ENCODE assay signal across 8 cellular contexts in genomic region chr9:93096811-93097382, GRCh38. TPM values are rescaled to one million over a fixed set of nuclear protein-coding genes. Genes with fewer than 3 reads are reported as not detected.
DNase-seq lines count a peak whose midpoint lies in the region; ATAC-seq, FAIRE-seq and TF ChIP-seq lines count a peak whose summit lies in the region.

No MANE protein-coding gene starts in this region.

- FAIRE-seq in astrocyte (lab: Jason Lieb, UNC) (no peak), HepG2 (lab: Jason Lieb, UNC) (no peak)

- in situ Hi-C loops in HepG2 (cut with HindIII; ENCODE audit: extremely low pct_ligation_motif_present, low pct_unique_long_range_greater_than_20kb) = no loop called here

- peaks cover 31% of the 10 kb centered on the region for H3K4me1 ChIP-seq in astrocyte (ENCODE audit: insufficient read depth, low read length)
- H3K4me1 ChIP-seq in HepG2 (ENCODE audit: insufficient read depth, low read length) = peaks cover 59% of the 10 kb centered on the region
- peaks cover 29% of the 10 kb centered on the region for H3K4me1 ChIP-seq in thymus (ENCODE audit: control insufficient read depth, insufficient read depth, low read length)

- peak overlapping the region; percentile 73 for H2AFZ ChIP-seq in astrocyte (ENCODE audit: low read depth, low read length)
- H2AFZ ChIP-seq in HepG2 (ENCODE audit: low read length) = no peak overlapping the region

- TF ChIP-seq CTCF in astrocyte (IDR thresholded peaks at IDR 0.05; ENCODE audit: insufficient read depth, low read depth, low read length) = no peak
- no peak for TF ChIP-seq CTCF in HepG2 (CRISPR knock-in tag; IDR thresholded peaks at IDR 0.05)

- no peaks in the 10 kb centered on the region for H3K27me3 ChIP-seq in astrocyte (ENCODE audit: insufficient read depth, low read length)
- H3K27me3 ChIP-seq in HepG2 (ENCODE audit: control insufficient read depth in 1 of 2, insufficient read depth in 2 of 2, low read length in 2 of 2) = no peaks in the 10 kb centered on the region; a peak in 1 of 5 replicates
- no peaks in the 10 kb centered on the region for H3K27me3 ChIP-seq in thymus (ENCODE audit: control insufficient read depth, insufficient read depth)

- peak overlapping the region; percentile 88 for H3K27ac Mint-ChIP-seq in T-helper 2 cell treated with Interferon-gamma antibody and Interleukin-4, amounts not matched to agents 5 μg/mL and 100 μg/mL, for 36 hours
- no peak overlapping the region for H3K27ac Mint-ChIP-seq in astrocyte (ENCODE audit: unreplicated experiment)

- H3K79me2 ChIP-seq in astrocyte (ENCODE audit: insufficient read depth, low read length) = peaks cover 51% of the 10 kb centered on the region
- peaks cover 20% of the 10 kb centered on the region for H3K79me2 ChIP-seq in HepG2 (ENCODE audit: insufficient read depth, low read length)

- H3K4me3 ChIP-seq in astrocyte (ENCODE audit: insufficient read depth, low read depth, low read length) (peak overlapping the region; percentile 83), HepG2 (replicated peaks in 1 of 3; ENCODE audit: insufficient read depth in 1 of 3, low read depth in 2 of 3, low read length in 3 of 3) (peak overlapping the region; percentile 82 to 91 (median 90)), thymus (ENCODE audit: low read length) (peak overlapping the region; percentile 77)

- POLR2A ChIA-PET in HepG2 (lab: Yijun Ruan, JAX) = interaction anchor here (0.8 to 3.4 kb wide), 6 partner anchors 12 to 37 kb away, joined by 3 to 21 read pairs (median 5); partner anchors contain the start of gene NINJ1

- no peak for TF ChIP-seq POLR2A in HepG2 (IDR thresholded peaks at IDR 0.05; ENCODE audit: insufficient read depth in 1 of 2, low read depth in 2 of 2, low read length in 2 of 2)

- BruUV-seq in HepG2 (replicated peaks; lab: Mats Ljungman, UMichigan) = no TSS peak

- H3K4me2 ChIP-seq in astrocyte (ENCODE audit: low read length) = peak overlapping the region; percentile 96
- H3K4me2 ChIP-seq in HepG2 (ENCODE audit: low read depth, low read length) = peak overlapping the region; percentile 90

- TF ChIP-seq RAD21 in HepG2 (CRISPR knock-in tag; IDR thresholded peaks at IDR 0.05) = no peak

- H3K27me3 Mint-ChIP-seq in T-helper 2 cell treated with Interferon-gamma antibody and Interleukin-4, amounts not matched to agents 5 μg/mL and 100 μg/mL, for 36 hours (ENCODE audit: low read depth) = no peaks in the 10 kb centered on the region
- H3K27me3 Mint-ChIP-seq in astrocyte (ENCODE audit: low read depth, unreplicated experiment) = no peaks in the 10 kb centered on the region

- intact Hi-C loops in HepG2 (cut with micrococcal nuclease; ENCODE audit: unreplicated experiment) = no loop called here

- peak overlapping the region; percentile 80 for H3K9ac ChIP-seq in astrocyte (ENCODE audit: low read length)
- peak overlapping the region; percentile 80 for H3K9ac ChIP-seq in HepG2 (ENCODE audit: insufficient read depth, low read depth, low read length)

- H4K20me1 ChIP-seq in astrocyte (ENCODE audit: insufficient read depth, low read length) = peaks cover 40% of the 10 kb centered on the region
- H4K20me1 ChIP-seq in HepG2 (ENCODE audit: insufficient read depth, low read length) = no peaks in the 10 kb centered on the region; the same call in 1 of the 2 replicates

- ATAC-seq in HepG2 = no peak
- ATAC-seq in activated CD4-positive, CD25-positive, alpha-beta regulatory T cell treated with anti-CD3 and anti-CD28 coated beads, Interleukin-2, amount 50 U/mL, for 24 hours = no peak
- ATAC-seq in HG02840 (IDR thresholded peaks at IDR 0.05; ENCODE audit: low FRiP score, unreplicated experiment) = no peak

- peaks cover 8% of the 10 kb centered on the region for H3K9me3 Mint-ChIP-seq in T-helper 2 cell treated with Interferon-gamma antibody and Interleukin-4, amounts not matched to agents 5 μg/mL and 100 μg/mL, for 36 hours
- H3K9me3 Mint-ChIP-seq in astrocyte (ENCODE audit: unreplicated experiment) = no peaks in the 10 kb centered on the region

- peaks cover 57% of the 10 kb centered on the region for H3K4me1 Mint-ChIP-seq in T-helper 2 cell treated with Interferon-gamma antibody and Interleukin-4, amounts not matched to agents 5 μg/mL and 100 μg/mL, for 36 hours (ENCODE audit: low read depth)
- peaks cover 21% of the 10 kb centered on the region for H3K4me1 Mint-ChIP-seq in astrocyte (ENCODE audit: low read depth, unreplicated experiment)

- no peak for DNase-seq in T-helper 2 cell treated with Interferon-gamma antibody and Interleukin-4, amounts not matched to agents 5 μg/mL and 100 μg/mL, for 36 hours (ENCODE audit: low spot score)
- no peak for DNase-seq in T-helper 2 cell
- DNase-seq in astrocyte (ENCODE audit: low read depth) = no peak
- no peak for DNase-seq in HepG2 (ENCODE audit: low spot score)
- DNase-seq in NCI-H446 (lab: John Stamatoyannopoulos, UW) = no peak

- no peak for TF ChIP-seq EP300 in HepG2 (IDR thresholded peaks at IDR 0.05; ENCODE audit: low read depth in 2 of 2, low read length in 2 of 2)
- TF ChIP-seq EP300 in HepG2 (CRISPR knock-in tag; IDR thresholded peaks at IDR 0.05; ENCODE audit: borderline replicate concordance) = no peak

- H3K36me3 Mint-ChIP-seq in T-helper 2 cell treated with Interferon-gamma antibody and Interleukin-4, amounts not matched to agents 5 μg/mL and 100 μg/mL, for 36 hours (ENCODE audit: low read depth) = peaks cover 15% of the 10 kb centered on the region
- no peaks in the 10 kb centered on the region for H3K36me3 Mint-ChIP-seq in astrocyte (ENCODE audit: low read depth, unreplicated experiment)

- H3K36me3 ChIP-seq in astrocyte (ENCODE audit: insufficient read depth, low read length) = no peaks in the 10 kb centered on the region
- no peaks in the 10 kb centered on the region for H3K36me3 ChIP-seq in HepG2 (replicated peaks in 1 of 2; ENCODE audit: control insufficient read depth in 1 of 2, insufficient read depth in 2 of 2, low read length in 2 of 2)
- no peaks in the 10 kb centered on the region for H3K36me3 ChIP-seq in thymus (ENCODE audit: control insufficient read depth, insufficient read depth)

- WGBS in HepG2 (ENCODE audit: low lambda C conversion rate) = 4% methylated on average over 9 of the region's 16 CpGs
- whole genome bisulfite sequencing in thymus = 13% methylated on average over 16 of the region's 16 CpGs

- H3K4me3 Mint-ChIP-seq in T-helper 2 cell treated with Interferon-gamma antibody and Interleukin-4, amounts not matched to agents 5 μg/mL and 100 μg/mL, for 36 hours = peak overlapping the region; percentile 88
- peak overlapping the region; percentile 88 for H3K4me3 Mint-ChIP-seq in astrocyte (ENCODE audit: unreplicated experiment)

- CTCF ChIA-PET in HepG2 (lab: Yijun Ruan, JAX; ENCODE audit: low intra/inter-chr PET ratio, low total read pairs) = no interaction called here

- no peaks in the 10 kb centered on the region for H3K9me3 ChIP-seq in astrocyte (ENCODE audit: insufficient read depth, low read depth, low read length)
- no peaks in the 10 kb centered on the region for H3K9me3 ChIP-seq in HepG2 (ENCODE audit: low read length)
- H3K9me3 ChIP-seq in thymus (ENCODE audit: control insufficient read depth) = no peaks in the 10 kb centered on the region

- peak overlapping the region; percentile 46 for H3K27ac ChIP-seq in astrocyte (ENCODE audit: low read depth, low read length)
- H3K27ac ChIP-seq in HepG2 (ENCODE audit: extremely low read length, insufficient read depth, low read length) = peak overlapping the region; percentile 39
- H3K27ac ChIP-seq in thymus (ENCODE audit: low read depth) = no peak overlapping the region

RNA-seq across cellular contexts. Expression of gene CARD19, which starts 0.9 kb away (rescaled TPM):
- 33.8 and 36.3 TPM in 2 replicates for total RNA-seq in astrocyte
- 15.2 and 18.4 TPM in 2 replicates for total RNA-seq in HepG2 (2016; rRNA removed; fragmentation: Illumina TruSeq; extraction: Trizol)
- 15.8 and 20.2 TPM in 2 replicates for total RNA-seq in HepG2 (2016; cell fraction: cytosol; rRNA removed; fragmentation: Illumina TruSeq; extraction: Trizol; ENCODE audit: low read depth)
- 18.6 and 20.5 TPM in 2 replicates for total RNA-seq in HepG2 (2016; cell fraction: insoluble cytoplasmic fraction; rRNA removed; fragmentation: Illumina TruSeq; extraction: Trizol)
- total RNA-seq in HepG2 (2016; cell fraction: membrane; rRNA removed; fragmentation: Illumina TruSeq; extraction: Trizol) = 17.3 and 29.5 TPM in 2 replicates
- 8.3 and 12.2 TPM in 2 replicates for total RNA-seq in HepG2 (2016; cell fraction: nucleus; rRNA removed; fragmentation: Illumina TruSeq; extraction: Trizol)
- 47.2 and 62.0 TPM in 2 replicates for polyA plus RNA-seq in HepG2 (2011; rRNA removed)
- polyA plus RNA-seq in HepG2 (2011; cell fraction: cytosol; rRNA removed) = 33.8 and 73.1 TPM in 2 replicates
- polyA plus RNA-seq in HepG2 (2011; cell fraction: nucleus; rRNA removed) = 101 and 106 TPM in 2 replicates
- polyA plus RNA-seq in HepG2 (2012) = 14.6 TPM in 2 replicates
- 16.0 and 27.0 TPM in 2 replicates for polyA plus RNA-seq in HepG2 (2016; cell fraction: cytosol; fragmentation: Illumina TruSeq; extraction: Trizol; ENCODE audit: low read depth)
- 14.7 and 18.5 TPM in 2 replicates for polyA plus RNA-seq in HepG2 (2016; cell fraction: insoluble cytoplasmic fraction; fragmentation: Illumina TruSeq; extraction: Trizol; ENCODE audit: low read depth)
- 13.4 and 18.5 TPM in 2 replicates for polyA plus RNA-seq in HepG2 (2016; cell fraction: membrane; fragmentation: Illumina TruSeq; extraction: Trizol; ENCODE audit: low read depth)
- polyA plus RNA-seq in HepG2 (2016; cell fraction: nucleus; fragmentation: Illumina TruSeq; extraction: Trizol; ENCODE audit: insufficient read depth, low read depth) = 25.1 and 25.9 TPM in 2 replicates
- 11.5 and 28.1 TPM in 2 replicates for polyA minus RNA-seq in HepG2 (2011; rRNA and poly(A)+ RNA removed; ENCODE audit: low replicate concordance)
- polyA minus RNA-seq in HepG2 (2011; cell fraction: cytosol; rRNA and poly(A)+ RNA removed) = 14.0 and 17.6 TPM in 2 replicates
- 11.3 and 12.8 TPM in 2 replicates for polyA minus RNA-seq in HepG2 (2011; cell fraction: nucleus; rRNA and poly(A)+ RNA removed)
- 24.8 TPM for polyA plus RNA-seq in thymus

RNA-seq across cellular contexts. Expression of gene NINJ1, which starts 37.2 kb away (rescaled TPM):
- total RNA-seq in astrocyte (26.9 and 28.3 TPM in 2 replicates), HepG2 (2016; rRNA removed; fragmentation: Illumina TruSeq; extraction: Trizol) (77.1 and 92.1 TPM in 2 replicates)
- 104 and 127 TPM in 2 replicates for total RNA-seq in HepG2 (2016; cell fraction: cytosol; rRNA removed; fragmentation: Illumina TruSeq; extraction: Trizol; ENCODE audit: low read depth)
- total RNA-seq in HepG2 (2016; cell fraction: insoluble cytoplasmic fraction; rRNA removed; fragmentation: Illumina TruSeq; extraction: Trizol) = 66.8 and 94.8 TPM in 2 replicates
- 149 and 180 TPM in 2 replicates for total RNA-seq in HepG2 (2016; cell fraction: membrane; rRNA removed; fragmentation: Illumina TruSeq; extraction: Trizol)
- total RNA-seq in HepG2 (2016; cell fraction: nucleus; rRNA removed; fragmentation: Illumina TruSeq; extraction: Trizol) = 48.9 and 58.7 TPM in 2 replicates
- polyA plus RNA-seq in HepG2 (2011; rRNA removed) (81.2 and 109 TPM in 2 replicates), thymus (39.4 TPM)
- polyA plus RNA-seq in HepG2 (2011; cell fraction: cytosol; rRNA removed) = 83.2 and 110 TPM in 2 replicates
- 62.3 and 83.6 TPM in 2 replicates for polyA plus RNA-seq in HepG2 (2011; cell fraction: nucleus; rRNA removed)
- 77.3 and 145 TPM in 2 replicates for polyA plus RNA-seq in HepG2 (2012)
- polyA plus RNA-seq in HepG2 (2016; cell fraction: cytosol; fragmentation: Illumina TruSeq; extraction: Trizol; ENCODE audit: low read depth) = 196 and 226 TPM in 2 replicates
- 104 and 130 TPM in 2 replicates for polyA plus RNA-seq in HepG2 (2016; cell fraction: insoluble cytoplasmic fraction; fragmentation: Illumina TruSeq; extraction: Trizol; ENCODE audit: low read depth)
- 235 and 242 TPM in 2 replicates for polyA plus RNA-seq in HepG2 (2016; cell fraction: membrane; fragmentation: Illumina TruSeq; extraction: Trizol; ENCODE audit: low read depth)
- polyA plus RNA-seq in HepG2 (2016; cell fraction: nucleus; fragmentation: Illumina TruSeq; extraction: Trizol; ENCODE audit: insufficient read depth, low read depth) = 122 and 127 TPM in 2 replicates
- polyA minus RNA-seq in HepG2 (2011; rRNA and poly(A)+ RNA removed; ENCODE audit: low replicate concordance) = 22.5 and 101 TPM in 2 replicates
- 26.1 and 26.7 TPM in 2 replicates for polyA minus RNA-seq in HepG2 (2011; cell fraction: cytosol; rRNA and poly(A)+ RNA removed)
- polyA minus RNA-seq in HepG2 (2011; cell fraction: nucleus; rRNA and poly(A)+ RNA removed) = 17.8 and 21.8 TPM in 2 replicates

RNA-seq across cellular contexts. Expression of gene SUSD3, which starts 38.4 kb away (rescaled TPM):
- not detected in 2 replicates for total RNA-seq in astrocyte
- total RNA-seq in HepG2 (2016; rRNA removed; fragmentation: Illumina TruSeq; extraction: Trizol) = 6.0 and 7.0 TPM in 2 replicates
- total RNA-seq in HepG2 (2016; cell fraction: cytosol; rRNA removed; fragmentation: Illumina TruSeq; extraction: Trizol; ENCODE audit: low read depth) = 10.2 and 12.4 TPM in 2 replicates
- total RNA-seq in HepG2 (2016; cell fraction: insoluble cytoplasmic fraction; rRNA removed; fragmentation: Illumina TruSeq; extraction: Trizol) = 6.3 and 8.8 TPM in 2 replicates
- 10.0 and 14.6 TPM in 2 replicates for total RNA-seq in HepG2 (2016; cell fraction: membrane; rRNA removed; fragmentation: Illumina TruSeq; extraction: Trizol)
- total RNA-seq in HepG2 (2016; cell fraction: nucleus; rRNA removed; fragmentation: Illumina TruSeq; extraction: Trizol) = 4.9 and 5.2 TPM in 2 replicates
- polyA plus RNA-seq in HepG2 (2011; rRNA removed) = 9.1 and 11.7 TPM in 2 replicates
- 6.2 and 9.7 TPM in 2 replicates for polyA plus RNA-seq in HepG2 (2011; cell fraction: cytosol; rRNA removed)
- 4.6 and 5.9 TPM in 2 replicates for polyA plus RNA-seq in HepG2 (2011; cell fraction: nucleus; rRNA removed)
- polyA plus RNA-seq in HepG2 (2012) = 4.2 and 5.4 TPM in 2 replicates
- polyA plus RNA-seq in HepG2 (2016; cell fraction: cytosol; fragmentation: Illumina TruSeq; extraction: Trizol; ENCODE audit: low read depth) = 12.5 and 16.5 TPM in 2 replicates
- polyA plus RNA-seq in HepG2 (2016; cell fraction: insoluble cytoplasmic fraction; fragmentation: Illumina TruSeq; extraction: Trizol; ENCODE audit: low read depth) = 5.3 and 7.1 TPM in 2 replicates
- polyA plus RNA-seq in HepG2 (2016; cell fraction: membrane; fragmentation: Illumina TruSeq; extraction: Trizol; ENCODE audit: low read depth) = 12.6 and 14.6 TPM in 2 replicates
- 9.7 and 10.7 TPM in 2 replicates for polyA plus RNA-seq in HepG2 (2016; cell fraction: nucleus; fragmentation: Illumina TruSeq; extraction: Trizol; ENCODE audit: insufficient read depth, low read depth)
- polyA minus RNA-seq in HepG2 (2011; rRNA and poly(A)+ RNA removed; ENCODE audit: low replicate concordance) = 7.9 TPM in 1 of 2 replicates, not detected in the other
- polyA minus RNA-seq in HepG2 (2011; cell fraction: cytosol; rRNA and poly(A)+ RNA removed) = 1.8 and 2.8 TPM in 2 replicates
- 0.90 and 0.99 TPM in 2 replicates for polyA minus RNA-seq in HepG2 (2011; cell fraction: nucleus; rRNA and poly(A)+ RNA removed)
- 31.0 TPM for polyA plus RNA-seq in thymus
